ENCODE assay signal across 25 cellular contexts in the genomic region with DNA sequence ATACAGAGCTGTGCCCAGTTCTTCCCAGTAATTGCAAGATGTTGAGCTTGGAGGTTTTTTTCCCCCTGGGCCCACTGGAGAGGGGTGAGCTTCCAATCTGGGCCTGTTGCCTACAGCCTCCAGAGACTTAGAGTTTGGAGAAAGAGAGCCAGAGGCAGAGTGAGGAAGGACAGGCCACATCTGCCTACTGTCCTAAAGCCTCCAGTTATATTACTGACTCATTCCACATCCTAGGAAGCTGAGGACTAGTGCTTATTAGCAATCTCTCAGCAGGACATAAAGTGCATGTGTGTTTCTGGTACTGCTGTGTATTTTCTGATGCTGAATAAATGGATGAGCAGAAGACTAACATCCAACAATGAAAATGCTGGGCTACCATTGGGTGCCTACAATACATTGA.
DNase-seq lines count a peak whose midpoint lies in the region; ATAC-seq, FAIRE-seq and TF ChIP-seq lines count a peak whose summit lies in the region.
"Had no signal": no experiment of that assay in that cellular context is flagged by ENCODE, and none has a peak within 500 bp of the region (broad histone marks: within the 10 kb centered on the region; RNA-seq: fewer than 3 reads in every experiment).

No MANE protein-coding gene starts in this region.

- no peak for TF ChIP-seq RAD21 in SK-N-SH (IDR thresholded peaks at IDR 0.05; ENCODE audit: low read length)

- CTCF ChIA-PET in SK-N-SH (lab: Yijun Ruan, JAX) = no interaction called here

- in situ Hi-C loops in astrocyte of the spinal cord (cut with HindIII; ENCODE audit: low sequenced_read_pairs) = no loop called here

- H3K27me3 ChIP-seq in SK-N-SH (ENCODE audit: insufficient read depth) = no peaks in the 10 kb centered on the region
- no peaks in the 10 kb centered on the region for H3K27me3 ChIP-seq in osteoblast (ENCODE audit: insufficient read depth, low read length)

- FAIRE-seq in HTR-8/SVneo (lab: Jason Lieb, UNC) = no peak
- FAIRE-seq: GM19239, K562 had no signal

- ATAC-seq in SK-N-SH treated with all-trans-retinoic acid at 6 μM for 48 hours = peak; percentile 37; the same call in 1 of the 3 replicates
- ATAC-seq in GM19455 (IDR thresholded peaks at IDR 0.05; ENCODE audit: unreplicated experiment) = no peak
- ATAC-seq: CD8-positive, alpha-beta T cell; K562; Panc1 had no signal

- H3K9me2 ChIP-seq in SK-N-SH = no peaks in the 10 kb centered on the region

- no peak for DNase-seq in SK-N-SH
- DNase-seq in astrocyte of the spinal cord (ENCODE audit: low read depth, low spot score) = peak; percentile 28
- DNase-seq in islet precursor cell = peak; percentile 12
- DNase-seq in midbrain (lab: John Stamatoyannopoulos, UW) = no peak
- no peak for DNase-seq in HTR-8/SVneo (ENCODE audit: insufficient read length, low spot score)
- no peak for DNase-seq in osteoblast (ENCODE audit: insufficient read length, low spot score, missing footprints)
- DNase-seq: ACHN; AML-193; C1 segment of cervical spinal cord; Calu3; CD8-positive, alpha-beta T cell; DMS153; GDM1; NCI-H1092 treated with DMSO at 0.1 percent for 48 hours; NCI-H146; NCI-H2029; NCI-H226; NCI-H510A treated with DMSO at 0.1 percent for 48 hours; NCI-H774 had no signal

- H2AFZ ChIP-seq in SK-N-SH (ENCODE audit: low read depth) (no peak overlapping the region), osteoblast (ENCODE audit: low read length) (no peak overlapping the region)

- no peaks in the 10 kb centered on the region for H3K79me2 ChIP-seq in SK-N-SH (ENCODE audit: insufficient read depth)
- H3K79me2 ChIP-seq in osteoblast (ENCODE audit: insufficient read depth, low read length) = no peaks in the 10 kb centered on the region

- H3K27ac ChIP-seq in SK-N-SH (ENCODE audit: low read depth in 2 of 2, low read length in 1 of 2) (no peak overlapping the region), osteoblast (ENCODE audit: low read depth, low read length) (no peak overlapping the region)
- H3K27ac ChIP-seq: 22Rv1 had no signal

- 0 out of 2 replicates have a peak, but pooled peaks cover 5% of the 10 kb centered on the region for H3K9me3 ChIP-seq in SK-N-SH
- H3K9me3 ChIP-seq in osteoblast (ENCODE audit: low read depth, low read length) = no peaks in the 10 kb centered on the region

- TF ChIP-seq CTCF in SK-N-SH (IDR thresholded peaks at IDR 0.05) (no peak), astrocyte of the spinal cord (IDR thresholded peaks at IDR 0.05; ENCODE audit: low read depth, low read length) (no peak), osteoblast (IDR thresholded peaks at IDR 0.05; ENCODE audit: extremely low read depth, low read depth, low read length) (no peak)

- no peaks in the 10 kb centered on the region for H3K4me1 ChIP-seq in SK-N-SH (ENCODE audit: control insufficient read depth in 1 of 2, insufficient read depth in 2 of 2, low read depth in 1 of 2, low read length in 1 of 2)
- H3K4me1 ChIP-seq in osteoblast (ENCODE audit: insufficient read depth, low read length) = no peaks in the 10 kb centered on the region

- TF ChIP-seq EP300 in SK-N-SH (IDR thresholded peaks at IDR 0.05; ENCODE audit: borderline replicate concordance in 1 of 2, low read depth in 1 of 2, low read length in 1 of 2) = no peak

- no peak overlapping the region for H3K9ac ChIP-seq in SK-N-SH

- H4K20me1 ChIP-seq in SK-N-SH (ENCODE audit: insufficient read depth) (no peaks in the 10 kb centered on the region), osteoblast (ENCODE audit: insufficient read depth, low read length) (no peaks in the 10 kb centered on the region)

- POLR2A ChIA-PET in SK-N-SH (lab: Yijun Ruan, JAX) = no interaction called here

- no peaks in the 10 kb centered on the region for H3K36me3 ChIP-seq in SK-N-SH (replicated peaks in 1 of 2; ENCODE audit: control insufficient read depth in 1 of 2, insufficient read depth in 2 of 2, low read length in 1 of 2)
- no peaks in the 10 kb centered on the region for H3K36me3 ChIP-seq in osteoblast (ENCODE audit: insufficient read depth, low read length)

- no peaks in the 10 kb centered on the region for H3F3A ChIP-seq in SK-N-SH (replicated peaks; ENCODE audit: insufficient read depth)

- H3K4me2 ChIP-seq in SK-N-SH (no peak overlapping the region), osteoblast (ENCODE audit: insufficient read depth, low read length) (no peak overlapping the region)

- no peak overlapping the region for H3K4me3 ChIP-seq in SK-N-SH (ENCODE audit: low read depth in 2 of 2, low read length in 1 of 2)
- no peak overlapping the region for H3K4me3 ChIP-seq in astrocyte of the spinal cord (ENCODE audit: low read depth, low read length)
- H3K4me3 ChIP-seq in osteoblast (ENCODE audit: insufficient read depth, low read length) = no peak overlapping the region
- H3K4me3 ChIP-seq: K562 had no signal

TF ChIP-seq in SK-N-SH treated with all-trans-retinoic acid at 6 μM for 48 hours, 23 proteins besides CTCF, POLR2A, EP300 and RAD21 (continues in another document):
- TF ChIP-seq CSDC2 (CRISPR knock-in tag; IDR thresholded peaks at IDR 0.05) (no peak), BACH2 (CRISPR knock-in tag; IDR thresholded peaks at IDR 0.05; ENCODE audit: borderline replicate concordance) (no peak), GLIS3 (CRISPR knock-in tag; IDR thresholded peaks at IDR 0.05) (no peak), ZFP30 (CRISPR knock-in tag; IDR thresholded peaks at IDR 0.05) (no peak), TOX (CRISPR knock-in tag; IDR thresholded peaks at IDR 0.05; ENCODE audit: borderline replicate concordance) (no peak), ISL1 (CRISPR knock-in tag; IDR thresholded peaks at IDR 0.05) (no peak), ZNF565 (CRISPR knock-in tag; conservative IDR thresholded peaks at IDR 0.05; ENCODE audit: low read depth) (no peak), ZNF70 (CRISPR knock-in tag; IDR thresholded peaks at IDR 0.05) (no peak), TCF4 (CRISPR knock-in tag; IDR thresholded peaks at IDR 0.05; ENCODE audit: borderline replicate concordance) (no peak), ZC3H10 (CRISPR knock-in tag; IDR thresholded peaks at IDR 0.05) (no peak)
- TF ChIP-seq, protein P1, sequence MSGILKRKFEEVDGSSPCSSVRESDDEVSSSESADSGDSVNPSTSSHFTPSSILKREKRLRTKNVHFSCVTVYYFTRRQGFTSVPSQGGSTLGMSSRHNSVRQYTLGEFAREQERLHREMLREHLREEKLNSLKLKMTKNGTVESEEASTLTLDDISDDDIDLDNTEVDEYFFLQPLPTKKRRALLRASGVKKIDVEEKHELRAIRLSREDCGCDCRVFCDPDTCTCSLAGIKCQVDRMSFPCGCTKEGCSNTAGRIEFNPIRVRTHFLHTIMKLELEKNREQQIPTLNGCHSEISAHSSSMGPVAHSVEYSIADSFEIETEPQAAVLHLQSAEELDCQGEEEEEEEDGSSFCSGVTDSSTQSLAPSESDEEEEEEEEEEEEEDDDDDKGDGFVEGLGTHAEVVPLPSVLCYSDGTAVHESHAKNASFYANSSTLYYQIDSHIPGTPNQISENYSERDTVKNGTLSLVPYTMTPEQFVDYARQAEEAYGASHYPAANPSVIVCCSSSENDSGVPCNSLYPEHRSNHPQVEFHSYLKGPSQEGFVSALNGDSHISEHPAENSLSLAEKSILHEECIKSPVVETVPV (CRISPR knock-in tag; IDR thresholded peaks at IDR 0.05) = no peak

TF ChIP-seq in SK-N-SH, 30 proteins besides CTCF, POLR2A, EP300 and RAD21 (continues in another document):
- TF ChIP-seq, protein P2, sequence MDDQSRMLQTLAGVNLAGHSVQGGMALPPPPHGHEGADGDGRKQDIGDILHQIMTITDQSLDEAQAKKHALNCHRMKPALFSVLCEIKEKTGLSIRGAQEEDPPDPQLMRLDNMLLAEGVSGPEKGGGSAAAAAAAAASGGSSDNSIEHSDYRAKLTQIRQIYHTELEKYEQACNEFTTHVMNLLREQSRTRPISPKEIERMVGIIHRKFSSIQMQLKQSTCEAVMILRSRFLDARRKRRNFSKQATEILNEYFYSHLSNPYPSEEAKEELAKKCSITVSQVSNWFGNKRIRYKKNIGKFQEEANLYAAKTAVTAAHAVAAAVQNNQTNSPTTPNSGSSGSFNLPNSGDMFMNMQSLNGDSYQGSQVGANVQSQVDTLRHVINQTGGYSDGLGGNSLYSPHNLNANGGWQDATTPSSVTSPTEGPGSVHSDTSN (IDR thresholded peaks at IDR 0.05) = no peak
- TF ChIP-seq RXRA (IDR thresholded peaks at IDR 0.05; ENCODE audit: borderline replicate concordance, low read depth) = no peak
- TF ChIP-seq TCF12 (IDR thresholded peaks at IDR 0.05) = no peak
- TF ChIP-seq TEAD4 (IDR thresholded peaks at IDR 0.05; ENCODE audit: borderline replicate concordance, insufficient read depth) = no peak
- TF ChIP-seq, protein P3, sequence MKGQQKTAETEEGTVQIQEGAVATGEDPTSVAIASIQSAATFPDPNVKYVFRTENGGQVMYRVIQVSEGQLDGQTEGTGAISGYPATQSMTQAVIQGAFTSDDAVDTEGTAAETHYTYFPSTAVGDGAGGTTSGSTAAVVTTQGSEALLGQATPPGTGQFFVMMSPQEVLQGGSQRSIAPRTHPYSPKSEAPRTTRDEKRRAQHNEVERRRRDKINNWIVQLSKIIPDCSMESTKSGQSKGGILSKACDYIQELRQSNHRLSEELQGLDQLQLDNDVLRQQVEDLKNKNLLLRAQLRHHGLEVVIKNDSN (IDR thresholded peaks at IDR 0.05; ENCODE audit: borderline replicate concordance, low read depth) = no peak
- no peak for TF ChIP-seq GATA2 (CRISPR knock-in tag; IDR thresholded peaks at IDR 0.05)
- no peak for TF ChIP-seq CHD2 (IDR thresholded peaks at IDR 0.05; ENCODE audit: low read length, partially characterized antibody)
- TF ChIP-seq, protein P4, sequence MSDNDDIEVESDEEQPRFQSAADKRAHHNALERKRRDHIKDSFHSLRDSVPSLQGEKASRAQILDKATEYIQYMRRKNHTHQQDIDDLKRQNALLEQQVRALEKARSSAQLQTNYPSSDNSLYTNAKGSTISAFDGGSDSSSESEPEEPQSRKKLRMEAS (IDR thresholded peaks at IDR 0.05; ENCODE audit: low read depth) = no peak
- TF ChIP-seq TAF1 (IDR thresholded peaks at IDR 0.05; ENCODE audit: borderline replicate concordance, low read depth, low read length) = no peak
- TF ChIP-seq GABPA (IDR thresholded peaks at IDR 0.05; ENCODE audit: low read depth) = no peak
- no peak for TF ChIP-seq MEF2A (IDR thresholded peaks at IDR 0.05; ENCODE audit: borderline replicate concordance, low read depth)
- TF ChIP-seq FOXJ3 (CRISPR knock-in tag; IDR thresholded peaks at IDR 0.05) = no peak

Comparison
In these comparisons a context has a peak if more than half of its experiments do, and no peak if none do; other contexts are left out.
1. DNase-seq: peak in astrocyte of the spinal cord (single experiment) and islet precursor cell (single experiment); none in SK-N-SH (single experiment), midbrain (single experiment), HTR-8/SVneo (single experiment) and osteoblast (single experiment).